14 cellular contexts compared by ENCODE assay signal in genomic region chr7:106723398-106723797, GRCh38.
DNase-seq lines count a peak whose midpoint lies in the region; ATAC-seq lines count a peak whose summit lies in the region.
"Had no signal": no experiment of that assay in that cellular context is flagged by ENCODE, and none has a peak within 500 bp of the region (broad histone marks: within the 10 kb centered on the region; RNA-seq: fewer than 3 reads in every experiment).

No MANE protein-coding gene starts in this region.

- CTCF ChIA-PET in activated CD4-positive, alpha-beta T cell treated with anti-CD3 and anti-CD28 coated beads for 36 hours (lab: Charles Lee): interaction anchor here (1.5 to 1.6 kb wide), 2 partner anchors 13 to 56 kb away, joined by 3 to 8 read pairs; no protein-coding TSS in a partner anchor
- CTCF ChIA-PET in activated naive CD4-positive, alpha-beta T cell treated with anti-CD3 and anti-CD28 coated beads, Interleukin-2, amount 10 ng/mL, durations not matched to agents 7 days and 5 days (lab: Charles Lee): interaction anchor here (1.1 kb wide), 1 partner anchor 13 kb away, joined by 3 read pairs; no protein-coding TSS in a partner anchor

- no peak overlapping the region for H3K4me3 Mint-ChIP-seq in activated CD4-positive, alpha-beta T cell treated with anti-CD3 and anti-CD28 coated beads for 36 hours
- H3K4me3 Mint-ChIP-seq in dendritic cell treated with granulocyte-macrophage colony-stimulating factor and Interleukin-4, amounts not matched to agents 40 ng/mL and 50 ng/mL, for 4 days: no peak overlapping the region
- no peak overlapping the region for H3K4me3 Mint-ChIP-seq in activated naive CD4-positive, alpha-beta T cell treated with anti-CD3 and anti-CD28 coated beads, Interleukin-2, amount 10 ng/mL, durations not matched to agents 7 days and 5 days

- H3K36me3 Mint-ChIP-seq in activated CD4-positive, alpha-beta T cell treated with anti-CD3 and anti-CD28 coated beads for 36 hours (ENCODE audit: low read depth): peaks cover 2% of the 10 kb centered on the region
- no peaks in the 10 kb centered on the region for H3K36me3 Mint-ChIP-seq in dendritic cell treated with granulocyte-macrophage colony-stimulating factor and Interleukin-4, amounts not matched to agents 40 ng/mL and 50 ng/mL, for 4 days (ENCODE audit: low read depth)
- H3K36me3 Mint-ChIP-seq in activated naive CD4-positive, alpha-beta T cell treated with anti-CD3 and anti-CD28 coated beads, Interleukin-2, amount 10 ng/mL, durations not matched to agents 7 days and 5 days: no peaks in the 10 kb centered on the region

- intact Hi-C loops in activated CD4-positive, alpha-beta T cell treated with anti-CD3 and anti-CD28 coated beads for 36 hours (cut with DNase I, micrococcal nuclease): no loop called here
- intact Hi-C loops in dendritic cell treated with granulocyte-macrophage colony-stimulating factor and Interleukin-4, amounts not matched to agents 40 ng/mL and 50 ng/mL, for 4 days (cut with micrococcal nuclease): no loop called here

- peaks cover 4% of the 10 kb centered on the region for H3K9me3 Mint-ChIP-seq in activated CD4-positive, alpha-beta T cell treated with anti-CD3 and anti-CD28 coated beads for 36 hours (ENCODE audit: low read depth)
- peaks cover 5% of the 10 kb centered on the region for H3K9me3 Mint-ChIP-seq in dendritic cell treated with granulocyte-macrophage colony-stimulating factor and Interleukin-4, amounts not matched to agents 40 ng/mL and 50 ng/mL, for 4 days
- H3K9me3 Mint-ChIP-seq in activated naive CD4-positive, alpha-beta T cell treated with anti-CD3 and anti-CD28 coated beads, Interleukin-2, amount 10 ng/mL, durations not matched to agents 7 days and 5 days: no peaks in the 10 kb centered on the region

- POLR2A ChIA-PET in activated CD4-positive, alpha-beta T cell treated with anti-CD3 and anti-CD28 coated beads for 36 hours (lab: Charles Lee): no interaction called here

- no peaks in the 10 kb centered on the region for H3K27me3 Mint-ChIP-seq in activated CD4-positive, alpha-beta T cell treated with anti-CD3 and anti-CD28 coated beads for 36 hours
- H3K27me3 Mint-ChIP-seq in dendritic cell treated with granulocyte-macrophage colony-stimulating factor and Interleukin-4, amounts not matched to agents 40 ng/mL and 50 ng/mL, for 4 days: peaks cover 13% of the 10 kb centered on the region
- H3K27me3 Mint-ChIP-seq in activated naive CD4-positive, alpha-beta T cell treated with anti-CD3 and anti-CD28 coated beads, Interleukin-2, amount 10 ng/mL, durations not matched to agents 7 days and 5 days: no peaks in the 10 kb centered on the region

- no peak for DNase-seq in activated CD4-positive, alpha-beta T cell treated with anti-CD3 and anti-CD28 coated beads for 36 hours
- DNase-seq in activated CD4-positive, alpha-beta T cell treated with anti-CD3 and anti-CD28 coated beads for 1 hour: no peak
- peak; percentile 15 for DNase-seq in stimulated activated CD4-positive, alpha-beta T cell treated with anti-CD3 and anti-CD28 coated beads, Interleukin-1b, Interleukin-23, amount 100 ng/mL, for 48 hours
- no peak for DNase-seq in stimulated activated CD4-positive, alpha-beta T cell treated with anti-CD3 and anti-CD28 coated beads, Interleukin-15, amount 100 ng/mL, for 24 hours
- no peak for DNase-seq in activated naive CD4-positive, alpha-beta T cell treated with anti-CD3 and anti-CD28 coated beads, Interleukin-2, amount 10 ng/mL, durations not matched to agents 7 days and 5 days
- DNase-seq in SIG-M5 (lab: John Stamatoyannopoulos, UW): no peak
- DNase-seq in GM03348 (ENCODE audit: low spot score): no peak
- DNase-seq: 8988T, COR-L47, NCI-H1694 treated with DMSO at 0.1 percent for 48 hours, NCI-H345, NCI-H526 treated with DMSO at 0.1 percent for 48 hours had no signal

- no peak overlapping the region for H3K27ac Mint-ChIP-seq in activated CD4-positive, alpha-beta T cell treated with anti-CD3 and anti-CD28 coated beads for 36 hours
- H3K27ac Mint-ChIP-seq in dendritic cell treated with granulocyte-macrophage colony-stimulating factor and Interleukin-4, amounts not matched to agents 40 ng/mL and 50 ng/mL, for 4 days: peak overlapping the region; percentile 69
- H3K27ac Mint-ChIP-seq in activated naive CD4-positive, alpha-beta T cell treated with anti-CD3 and anti-CD28 coated beads, Interleukin-2, amount 10 ng/mL, durations not matched to agents 7 days and 5 days: no peak overlapping the region

- ATAC-seq in activated CD4-positive, alpha-beta T cell treated with anti-CD3 and anti-CD28 coated beads for 36 hours: peak; percentile 80
- ATAC-seq: GM12878 had no signal

- H3K4me1 Mint-ChIP-seq in activated CD4-positive, alpha-beta T cell treated with anti-CD3 and anti-CD28 coated beads for 36 hours: peaks cover 20% of the 10 kb centered on the region
- H3K4me1 Mint-ChIP-seq in dendritic cell treated with granulocyte-macrophage colony-stimulating factor and Interleukin-4, amounts not matched to agents 40 ng/mL and 50 ng/mL, for 4 days (ENCODE audit: low read depth): peaks cover 54% of the 10 kb centered on the region
- H3K4me1 Mint-ChIP-seq in activated naive CD4-positive, alpha-beta T cell treated with anti-CD3 and anti-CD28 coated beads, Interleukin-2, amount 10 ng/mL, durations not matched to agents 7 days and 5 days: no peaks in the 10 kb centered on the region
